23 cellular contexts compared by ENCODE assay signal in genomic region chr17:77802333-77802615, GRCh38.
DNase-seq lines count a peak whose midpoint lies in the region; TF ChIP-seq lines count a peak whose summit lies in the region.
"Had no signal": no experiment of that assay in that cellular context is flagged by ENCODE, and none has a peak within 500 bp of the region (broad histone marks: within the 10 kb centered on the region; RNA-seq: fewer than 3 reads in every experiment).

No MANE protein-coding gene starts in this region.

- peak overlapping the region; percentile 63 for H2BK120ac ChIP-seq in H9 (ENCODE audit: low read depth, low read length, poor library complexity, severe bottlenecking)

- H3K14ac ChIP-seq in H9 (ENCODE audit: insufficient read depth, low read length), result no peak overlapping the region

- peaks cover 39 to 42% of the 10 kb centered on the region in 2 experiments for H3K4me1 Mint-ChIP-seq in H9
- H3K4me1 Mint-ChIP-seq: activated CD8-positive, alpha-beta memory T cell treated with anti-CD3 and anti-CD28 coated beads, Interleukin-2, amount 10 ng/mL, durations not matched to agents 7 days and 5 days; activated naive CD4-positive, alpha-beta T cell treated with anti-CD3 and anti-CD28 coated beads, Interleukin-2, amount 10 ng/mL, durations not matched to agents 7 days and 5 days had no signal

- no peaks in the 10 kb centered on the region; a peak in 3 of 5 replicates for H3K9me3 Mint-ChIP-seq in H9
- H3K9me3 Mint-ChIP-seq: activated naive CD4-positive, alpha-beta T cell treated with anti-CD3 and anti-CD28 coated beads, Interleukin-2, amount 10 ng/mL, durations not matched to agents 7 days and 5 days; CD8-positive, alpha-beta memory T cell; HFFc6; stimulated activated effector memory CD8-positive, alpha-beta T cell treated with anti-CD3 and anti-CD28 coated beads, Interleukin-12 subunit alpha, Interleukin-12 subunit beta, amount 100 ng/mL, for 72 hours; T-cell had no signal

- no peak overlapping the region for H4K8ac ChIP-seq in H9 (replicated peaks; ENCODE audit: insufficient read length, low read depth, low read length)

- TF ChIP-seq CTCF in H9 (conservative IDR thresholded peaks at IDR 0.05), result no peak
- no peak for TF ChIP-seq CTCF in GM10266 (IDR thresholded peaks at IDR 0.05; ENCODE audit: control insufficient read depth, insufficient read depth, low read depth, missing control alignments)

- no peaks in the 10 kb centered on the region for H3K9me3 ChIP-seq in H9 (ENCODE audit: control insufficient read depth, low read depth, low read length)
- no peaks in the 10 kb centered on the region for H3K9me3 ChIP-seq in muscle layer of duodenum (ENCODE audit: control insufficient read depth in 1 of 2, low read length in 2 of 2)
- H3K9me3 ChIP-seq in MG63, result no peaks in the 10 kb centered on the region

- no peak overlapping the region for H3K23ac ChIP-seq in H9 (ENCODE audit: insufficient read length, low read depth, low read length)

- H3K27me3 ChIP-seq in H9 (ENCODE audit: insufficient read depth, low read length), result no peaks in the 10 kb centered on the region
- no peaks in the 10 kb centered on the region for H3K27me3 ChIP-seq in muscle layer of duodenum (ENCODE audit: low read depth, low read length)
- H3K27me3 ChIP-seq in MG63, result no peaks in the 10 kb centered on the region

- H2BK15ac ChIP-seq in H9 (ENCODE audit: low read depth, low read length), result no peak overlapping the region

- H3K56ac ChIP-seq in H9 (ENCODE audit: insufficient read length, low read depth, low read length), result no peak overlapping the region

- peak overlapping the region in 1 of 2 experiments; percentile 69; a peak in 2 of 5 replicates for H3K4me3 Mint-ChIP-seq in H9
- H3K4me3 Mint-ChIP-seq: activated CD8-positive, alpha-beta memory T cell treated with anti-CD3 and anti-CD28 coated beads, Interleukin-2, amount 10 ng/mL, durations not matched to agents 7 days and 5 days; activated naive CD4-positive, alpha-beta T cell treated with anti-CD3 and anti-CD28 coated beads, Interleukin-2, amount 10 ng/mL, durations not matched to agents 7 days and 5 days; CD8-positive, alpha-beta memory T cell; HFFc6; stimulated activated effector memory CD8-positive, alpha-beta T cell treated with anti-CD3 and anti-CD28 coated beads, Interleukin-12 subunit alpha, Interleukin-12 subunit beta, amount 100 ng/mL, for 72 hours; T-cell had no signal

- H2AFZ ChIP-seq in H9 (ENCODE audit: low read length), result no peak overlapping the region
- H2AFZ ChIP-seq: hepatocyte had no signal

- no peak overlapping the region for H3K27ac Mint-ChIP-seq in H9
- H3K27ac Mint-ChIP-seq: activated CD8-positive, alpha-beta memory T cell treated with anti-CD3 and anti-CD28 coated beads, Interleukin-2, amount 10 ng/mL, durations not matched to agents 7 days and 5 days; activated naive CD4-positive, alpha-beta T cell treated with anti-CD3 and anti-CD28 coated beads, Interleukin-2, amount 10 ng/mL, durations not matched to agents 7 days and 5 days; HFFc6; stimulated activated effector memory CD8-positive, alpha-beta T cell treated with anti-CD3 and anti-CD28 coated beads, Interleukin-12 subunit alpha, Interleukin-12 subunit beta, amount 100 ng/mL, for 72 hours; T-cell had no signal

- H4K20me1 ChIP-seq in H9 (ENCODE audit: control insufficient read depth, insufficient read depth, insufficient read length), result no peaks in the 10 kb centered on the region

- DNase-seq in DMS79 treated with DMSO at 0.1 percent for 48 hours (lab: John Stamatoyannopoulos, UW), result peak; percentile 12
- DNase-seq in DMS79 (lab: John Stamatoyannopoulos, UW), result no peak
- DNase-seq in H9, result no peak
- no peak for DNase-seq in MG63
- DNase-seq in OCI-M2 (lab: John Stamatoyannopoulos, UW; ENCODE audit: unreplicated experiment), result no peak
- DNase-seq in GM10266 (ENCODE audit: extremely low spot score), result no peak
- DNase-seq: 8988T; activated CD4-positive, alpha-beta T cell treated with anti-CD3 and anti-CD28 coated beads for 48 hours; activated CD8-positive, alpha-beta memory T cell treated with anti-CD3 and anti-CD28 coated beads, Interleukin-2, amount 10 ng/mL, durations not matched to agents 7 days and 5 days; activated naive CD4-positive, alpha-beta T cell treated with anti-CD3 and anti-CD28 coated beads, Interleukin-2, amount 10 ng/mL, durations not matched to agents 7 days and 5 days; CD8-positive, alpha-beta memory T cell; HFFc6; NK-92 treated with Interleukin-12 subunit alpha and Interleukin-12 subunit beta, amount 100 ng/mL, for 24 hours; SIG-M5; small intestine; stimulated activated CD4-positive, alpha-beta T cell treated with anti-CD3 and anti-CD28 coated beads, Interleukin-2, amount 100 ng/mL, for 24 hours; T-cell had no signal

- no peaks in the 10 kb centered on the region for H3K23me2 ChIP-seq in H9 (ENCODE audit: insufficient read length, low read depth, low read length, poor library complexity, severe bottlenecking)

- H3K4me2 ChIP-seq in H9 (ENCODE audit: insufficient read depth, insufficient read length, low read length), result no peak overlapping the region
- H3K4me2 ChIP-seq: KMS-11 had no signal

- H3K4me3 ChIP-seq in muscle layer of duodenum (ENCODE audit: low read depth in 1 of 2, low read length in 2 of 2) (peak overlapping the region; percentile 26 to 42), MG63 (no peak overlapping the region)
- H3K4me3 ChIP-seq: hepatocyte, lung had no signal

- H2BK5ac ChIP-seq in H9 (ENCODE audit: insufficient read length, low read length), result no peak overlapping the region

- H3K27ac ChIP-seq in H9 (ENCODE audit: insufficient read length, low read depth, low read length) (no peak overlapping the region), cingulate gyrus (ENCODE audit: low read depth, low read length) (peak overlapping the region; percentile 89), muscle layer of duodenum (ENCODE audit: low read length) (no peak overlapping the region)
- H3K27ac ChIP-seq: hepatocyte, KMS-11 had no signal

- H3K36me3 Mint-ChIP-seq in H9 (ENCODE audit: insufficient read depth in 1 of 3, low read depth in 3 of 3), result no peaks in the 10 kb centered on the region
- H3K36me3 Mint-ChIP-seq: activated CD8-positive, alpha-beta memory T cell treated with anti-CD3 and anti-CD28 coated beads, Interleukin-2, amount 10 ng/mL, durations not matched to agents 7 days and 5 days; activated naive CD4-positive, alpha-beta T cell treated with anti-CD3 and anti-CD28 coated beads, Interleukin-2, amount 10 ng/mL, durations not matched to agents 7 days and 5 days; CD8-positive, alpha-beta memory T cell; stimulated activated effector memory CD8-positive, alpha-beta T cell treated with anti-CD3 and anti-CD28 coated beads, Interleukin-12 subunit alpha, Interleukin-12 subunit beta, amount 100 ng/mL, for 72 hours; T-cell had no signal

- H3T11ph ChIP-seq in H9 (ENCODE audit: low read length), result no peak overlapping the region

- no peak overlapping the region for H2BK20ac ChIP-seq in H9 (ENCODE audit: low read depth, low read length, poor library complexity, severe bottlenecking)

- no peak overlapping the region for H3K9ac ChIP-seq in H9 (ENCODE audit: extremely low read depth, insufficient read length, low read length)
- H3K9ac ChIP-seq: KMS-11 had no signal

- no peak overlapping the region for H4K91ac ChIP-seq in H9 (ENCODE audit: insufficient read length, low read depth, low read length)

- no peak overlapping the region for H3K4ac ChIP-seq in H9 (ENCODE audit: low read depth, low read length)

- no peak overlapping the region for H2BK12ac ChIP-seq in H9 (ENCODE audit: insufficient read length, low read depth, low read length)

- no peak overlapping the region for H4K5ac ChIP-seq in H9 (ENCODE audit: insufficient read length, low read depth, low read length)

- H3K79me2 ChIP-seq in H9 (ENCODE audit: insufficient read depth, low read length), result no peaks in the 10 kb centered on the region
- H3K79me2 ChIP-seq: hepatocyte had no signal

- H3K4me1 ChIP-seq in H9 (ENCODE audit: insufficient read depth, low read length) (no peaks in the 10 kb centered on the region), muscle layer of duodenum (ENCODE audit: control insufficient read depth in 1 of 2, insufficient read depth in 2 of 2, low read length in 2 of 2) (peaks cover 6 to 22% of the 10 kb centered on the region in 2 donors)

- peak overlapping the region; percentile 40 for H3K18ac ChIP-seq in H9 (ENCODE audit: insufficient read length, low read depth, low read length)

- no peaks in the 10 kb centered on the region for H3K36me3 ChIP-seq in muscle layer of duodenum (ENCODE audit: control insufficient read depth in 1 of 2, insufficient read depth in 2 of 2, low read length in 2 of 2)
- no peaks in the 10 kb centered on the region for H3K36me3 ChIP-seq in MG63

- H2AK5ac ChIP-seq in H9 (ENCODE audit: insufficient read length, low read length), result no peak overlapping the region

- no peaks in the 10 kb centered on the region for H3K79me1 ChIP-seq in H9 (ENCODE audit: insufficient read depth, low read depth, low read length, poor library complexity, severe bottlenecking)

- no CpG with 5 or more reads among the region's 9 CpGs for WGBS in H9 (ENCODE audit: extremely low coverage, insufficient read length, low lambda C conversion rate)

- H3K27me3 Mint-ChIP-seq in H9 (ENCODE audit: low read depth), result peaks cover 62% of the 10 kb centered on the region
